Comparison of ENCODE assay signal across 1 cellular context in genomic region chr6:26537160-26537845, GRCh38.
TF ChIP-seq lines count a peak whose summit lies in the region.

No MANE protein-coding gene starts in this region.

TF ChIP-seq in K562, 482 proteins besides CTCF, POLR2A, EP300 and RAD21 (continued from another document and continues in another):
- TF ChIP-seq NR2C1 (IDR thresholded peaks at IDR 0.05) (no peak), NR2C1 (tag; IDR thresholded peaks at IDR 0.05) (peak; percentile 34; the same call in 1 of the 2 replicates), RNF219 (CRISPR knock-in tag; IDR thresholded peaks at IDR 0.05) (no peak), POLR2G (IDR thresholded peaks at IDR 0.05; ENCODE audit: low read depth, low read length) (peak; percentile 69), MYBL2 (IDR thresholded peaks at IDR 0.05; ENCODE audit: low read depth) (peak; percentile 18; the same call in 1 of the 2 replicates), MYBL2 (CRISPR knock-in tag; IDR thresholded peaks at IDR 0.05; ENCODE audit: borderline replicate concordance) (no peak), KLF16 (IDR thresholded peaks at IDR 0.05) (no peak), JUND (IDR thresholded peaks at IDR 0.05; ENCODE audit: borderline replicate concordance, low read depth, low read length) (peak; percentile 81), JUND (tag; IDR thresholded peaks at IDR 0.05; ENCODE audit: borderline replicate concordance, low read depth, low read length) (peak; percentile 75; the same call in 2 of the 3 replicates), WHSC1 (IDR thresholded peaks at IDR 0.05; ENCODE audit: low read length) (no peak), BHLHE40 (IDR thresholded peaks at IDR 0.05; ENCODE audit: low read length) (no peak; the same call in 1 of the 2 replicates), KHSRP (IDR thresholded peaks at IDR 0.05) (0 out of 2 replicates have a peak, but pooled peaks have one; percentile 44), PTTG1 (tag; IDR thresholded peaks at IDR 0.05; ENCODE audit: low read depth) (no peak), HMG20B (CRISPR knock-in tag; IDR thresholded peaks at IDR 0.05) (no peak), ZNF644 (tag; IDR thresholded peaks at IDR 0.05; ENCODE audit: low read depth) (0 out of 2 replicates have a peak, but pooled peaks have one; percentile 76), PHB (CRISPR knock-in tag; IDR thresholded peaks at IDR 0.05) (no peak), SMARCA4 (IDR thresholded peaks at IDR 0.05) (no peak; the same call in 1 of the 2 replicates), SMAD3 (CRISPR knock-in tag; conservative IDR thresholded peaks at IDR 0.05) (peak; percentile 51; the same call in 1 of the 2 replicates), MCM5 (IDR thresholded peaks at IDR 0.05; ENCODE audit: low read depth) (no peak), PYGO2 (tag; IDR thresholded peaks at IDR 0.05) (no peak), HOXB6 (CRISPR knock-in tag; IDR thresholded peaks at IDR 0.05; ENCODE audit: borderline replicate concordance) (no peak), EWSR1 (IDR thresholded peaks at IDR 0.05; ENCODE audit: borderline replicate concordance, low read depth, partially characterized antibody) (no peak), HDAC6 (IDR thresholded peaks at IDR 0.05; ENCODE audit: low read depth, low read length) (peak; percentile 63; the same call in 1 of the 2 replicates), GABPB2 (CRISPR knock-in tag; conservative IDR thresholded peaks at IDR 0.05) (no peak), NR2C2 (CRISPR knock-in tag; IDR thresholded peaks at IDR 0.05) (peak; percentile 51; the same call in 1 of the 2 replicates), NR2C2 (tag; IDR thresholded peaks at IDR 0.05) (no peak), FUS (optimal IDR thresholded peaks at IDR 0.05; ENCODE audit: low read depth, low read length) (no peak), CBX5 (IDR thresholded peaks at IDR 0.05; ENCODE audit: borderline replicate concordance, low read depth) (0 out of 2 replicates have a peak, but pooled peaks have one; percentile 32), CBX8 (IDR thresholded peaks at IDR 0.05; ENCODE audit: borderline replicate concordance, extremely low read depth, low read depth, low read length, poor library complexity, severe bottlenecking) (no peak), LEF1 (IDR thresholded peaks at IDR 0.05) (no peak; the same call in 1 of the 2 replicates), ETS2 (tag; IDR thresholded peaks at IDR 0.05; ENCODE audit: borderline replicate concordance, poor library complexity, severe bottlenecking) (no peak), ZBED1 (IDR thresholded peaks at IDR 0.05) (peak; percentile 92), TAL1 (IDR thresholded peaks at IDR 0.05) (peak; percentile 3; the same call in 1 of the 2 replicates), NCOR1 (IDR thresholded peaks at IDR 0.05) (0 out of 2 replicates have a peak, but pooled peaks have one; percentile 8), RBM39 (optimal IDR thresholded peaks at IDR 0.05; ENCODE audit: low read depth, low read length) (peak; percentile 3), ZNF318 (IDR thresholded peaks at IDR 0.05; ENCODE audit: borderline replicate concordance in 1 of 2, low read depth in 1 of 2) (no peak)
- TF ChIP-seq, protein P1, sequence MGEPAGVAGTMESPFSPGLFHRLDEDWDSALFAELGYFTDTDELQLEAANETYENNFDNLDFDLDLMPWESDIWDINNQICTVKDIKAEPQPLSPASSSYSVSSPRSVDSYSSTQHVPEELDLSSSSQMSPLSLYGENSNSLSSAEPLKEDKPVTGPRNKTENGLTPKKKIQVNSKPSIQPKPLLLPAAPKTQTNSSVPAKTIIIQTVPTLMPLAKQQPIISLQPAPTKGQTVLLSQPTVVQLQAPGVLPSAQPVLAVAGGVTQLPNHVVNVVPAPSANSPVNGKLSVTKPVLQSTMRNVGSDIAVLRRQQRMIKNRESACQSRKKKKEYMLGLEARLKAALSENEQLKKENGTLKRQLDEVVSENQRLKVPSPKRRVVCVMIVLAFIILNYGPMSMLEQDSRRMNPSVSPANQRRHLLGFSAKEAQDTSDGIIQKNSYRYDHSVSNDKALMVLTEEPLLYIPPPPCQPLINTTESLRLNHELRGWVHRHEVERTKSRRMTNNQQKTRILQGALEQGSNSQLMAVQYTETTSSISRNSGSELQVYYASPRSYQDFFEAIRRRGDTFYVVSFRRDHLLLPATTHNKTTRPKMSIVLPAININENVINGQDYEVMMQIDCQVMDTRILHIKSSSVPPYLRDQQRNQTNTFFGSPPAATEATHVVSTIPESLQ (CRISPR knock-in tag; IDR thresholded peaks at IDR 0.05) = peak; percentile 73; the same call in 1 of the 2 replicates
- TF ChIP-seq, protein P2, sequence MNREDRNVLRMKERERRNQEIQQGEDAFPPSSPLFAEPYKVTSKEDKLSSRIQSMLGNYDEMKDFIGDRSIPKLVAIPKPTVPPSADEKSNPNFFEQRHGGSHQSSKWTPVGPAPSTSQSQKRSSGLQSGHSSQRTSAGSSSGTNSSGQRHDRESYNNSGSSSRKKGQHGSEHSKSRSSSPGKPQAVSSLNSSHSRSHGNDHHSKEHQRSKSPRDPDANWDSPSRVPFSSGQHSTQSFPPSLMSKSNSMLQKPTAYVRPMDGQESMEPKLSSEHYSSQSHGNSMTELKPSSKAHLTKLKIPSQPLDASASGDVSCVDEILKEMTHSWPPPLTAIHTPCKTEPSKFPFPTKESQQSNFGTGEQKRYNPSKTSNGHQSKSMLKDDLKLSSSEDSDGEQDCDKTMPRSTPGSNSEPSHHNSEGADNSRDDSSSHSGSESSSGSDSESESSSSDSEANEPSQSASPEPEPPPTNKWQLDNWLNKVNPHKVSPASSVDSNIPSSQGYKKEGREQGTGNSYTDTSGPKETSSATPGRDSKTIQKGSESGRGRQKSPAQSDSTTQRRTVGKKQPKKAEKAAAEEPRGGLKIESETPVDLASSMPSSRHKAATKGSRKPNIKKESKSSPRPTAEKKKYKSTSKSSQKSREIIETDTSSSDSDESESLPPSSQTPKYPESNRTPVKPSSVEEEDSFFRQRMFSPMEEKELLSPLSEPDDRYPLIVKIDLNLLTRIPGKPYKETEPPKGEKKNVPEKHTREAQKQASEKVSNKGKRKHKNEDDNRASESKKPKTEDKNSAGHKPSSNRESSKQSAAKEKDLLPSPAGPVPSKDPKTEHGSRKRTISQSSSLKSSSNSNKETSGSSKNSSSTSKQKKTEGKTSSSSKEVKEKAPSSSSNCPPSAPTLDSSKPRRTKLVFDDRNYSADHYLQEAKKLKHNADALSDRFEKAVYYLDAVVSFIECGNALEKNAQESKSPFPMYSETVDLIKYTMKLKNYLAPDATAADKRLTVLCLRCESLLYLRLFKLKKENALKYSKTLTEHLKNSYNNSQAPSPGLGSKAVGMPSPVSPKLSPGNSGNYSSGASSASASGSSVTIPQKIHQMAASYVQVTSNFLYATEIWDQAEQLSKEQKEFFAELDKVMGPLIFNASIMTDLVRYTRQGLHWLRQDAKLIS (CRISPR knock-in tag; IDR thresholded peaks at IDR 0.05) = no peak; the same call in 1 of the 2 replicates
- TF ChIP-seq, protein P3, sequence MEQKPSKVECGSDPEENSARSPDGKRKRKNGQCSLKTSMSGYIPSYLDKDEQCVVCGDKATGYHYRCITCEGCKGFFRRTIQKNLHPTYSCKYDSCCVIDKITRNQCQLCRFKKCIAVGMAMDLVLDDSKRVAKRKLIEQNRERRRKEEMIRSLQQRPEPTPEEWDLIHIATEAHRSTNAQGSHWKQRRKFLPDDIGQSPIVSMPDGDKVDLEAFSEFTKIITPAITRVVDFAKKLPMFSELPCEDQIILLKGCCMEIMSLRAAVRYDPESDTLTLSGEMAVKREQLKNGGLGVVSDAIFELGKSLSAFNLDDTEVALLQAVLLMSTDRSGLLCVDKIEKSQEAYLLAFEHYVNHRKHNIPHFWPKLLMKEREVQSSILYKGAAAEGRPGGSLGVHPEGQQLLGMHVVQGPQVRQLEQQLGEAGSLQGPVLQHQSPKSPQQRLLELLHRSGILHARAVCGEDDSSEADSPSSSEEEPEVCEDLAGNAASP (IDR thresholded peaks at IDR 0.05) = no peak
- TF ChIP-seq, protein P4, sequence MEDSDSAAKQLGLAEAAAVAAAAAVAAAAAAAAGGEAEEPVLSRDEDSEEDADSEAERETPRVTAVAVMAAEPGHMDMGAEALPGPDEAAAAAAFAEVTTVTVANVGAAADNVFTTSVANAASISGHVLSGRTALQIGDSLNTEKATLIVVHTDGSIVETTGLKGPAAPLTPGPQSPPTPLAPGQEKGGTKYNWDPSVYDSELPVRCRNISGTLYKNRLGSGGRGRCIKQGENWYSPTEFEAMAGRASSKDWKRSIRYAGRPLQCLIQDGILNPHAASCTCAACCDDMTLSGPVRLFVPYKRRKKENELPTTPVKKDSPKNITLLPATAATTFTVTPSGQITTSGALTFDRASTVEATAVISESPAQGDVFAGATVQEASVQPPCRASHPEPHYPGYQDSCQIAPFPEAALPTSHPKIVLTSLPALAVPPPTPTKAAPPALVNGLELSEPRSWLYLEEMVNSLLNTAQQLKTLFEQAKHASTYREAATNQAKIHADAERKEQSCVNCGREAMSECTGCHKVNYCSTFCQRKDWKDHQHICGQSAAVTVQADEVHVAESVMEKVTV (CRISPR knock-in tag; IDR thresholded peaks at IDR 0.05) = no peak
